ENCODE assay signal across 1 cellular context in genomic region chr3:197960694-197961581, GRCh38.
TF ChIP-seq lines count a peak whose summit lies in the region.

No MANE protein-coding gene starts in this region.

TF ChIP-seq in K562, 482 proteins besides CTCF, POLR2A, EP300 and RAD21 (continued from another document and continues in another):
- TF ChIP-seq, protein P1, sequence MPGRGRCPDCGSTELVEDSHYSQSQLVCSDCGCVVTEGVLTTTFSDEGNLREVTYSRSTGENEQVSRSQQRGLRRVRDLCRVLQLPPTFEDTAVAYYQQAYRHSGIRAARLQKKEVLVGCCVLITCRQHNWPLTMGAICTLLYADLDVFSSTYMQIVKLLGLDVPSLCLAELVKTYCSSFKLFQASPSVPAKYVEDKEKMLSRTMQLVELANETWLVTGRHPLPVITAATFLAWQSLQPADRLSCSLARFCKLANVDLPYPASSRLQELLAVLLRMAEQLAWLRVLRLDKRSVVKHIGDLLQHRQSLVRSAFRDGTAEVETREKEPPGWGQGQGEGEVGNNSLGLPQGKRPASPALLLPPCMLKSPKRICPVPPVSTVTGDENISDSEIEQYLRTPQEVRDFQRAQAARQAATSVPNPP (IDR thresholded peaks at IDR 0.05; ENCODE audit: borderline replicate concordance, insufficient read depth, insufficient read length): no peak
- TF ChIP-seq CCAR2 (IDR thresholded peaks at IDR 0.05; ENCODE audit: low read depth, low read length) (no peak), SMAD1 (IDR thresholded peaks at IDR 0.05; ENCODE audit: low read depth, low read length, partially characterized antibody) (no peak), SNAPC5 (CRISPR knock-in tag; IDR thresholded peaks at IDR 0.05) (no peak), MAFF (IDR thresholded peaks at IDR 0.05; ENCODE audit: low read length) (no peak), MECOM (CRISPR knock-in tag; IDR thresholded peaks at IDR 0.05) (no peak), TSC22D4 (tag; IDR thresholded peaks at IDR 0.05) (no peak), RBFOX2 (IDR thresholded peaks at IDR 0.05; ENCODE audit: low read depth, low read length) (peak; percentile 33; the same call in 1 of the 2 replicates), DDX20 (tag; IDR thresholded peaks at IDR 0.05; ENCODE audit: low read depth) (no peak), STAG1 (CRISPR knock-in tag; IDR thresholded peaks at IDR 0.05; ENCODE audit: borderline replicate concordance) (no peak), HNRNPUL1 (IDR thresholded peaks at IDR 0.05; ENCODE audit: low read length) (no peak), YY1 (IDR thresholded peaks at IDR 0.05; ENCODE audit: borderline replicate concordance in 1 of 3, control insufficient read depth in 1 of 3, extremely low read depth in 1 of 3, insufficient read depth in 3 of 3, insufficient read length in 1 of 3, insufficient replicate concordance in 2 of 3, low read depth in 1 of 3, low read length in 2 of 3) (peak in 1 of 3 experiments; percentile 39), DPF2 (IDR thresholded peaks at IDR 0.05) (peak; percentile 68), HIVEP1 (CRISPR knock-in tag; IDR thresholded peaks at IDR 0.05) (no peak), POLR3A (IDR thresholded peaks at IDR 0.05; ENCODE audit: borderline replicate concordance, extremely low read depth, insufficient read depth, insufficient read length) (no peak), ELF2 (CRISPR knock-in tag; IDR thresholded peaks at IDR 0.05) (no peak), CEBPG (CRISPR knock-in tag; IDR thresholded peaks at IDR 0.05) (peak; percentile 20; the same call in 1 of the 2 replicates), CEBPG (tag; conservative IDR thresholded peaks at IDR 0.05 in 1 of 2, IDR thresholded peaks at IDR 0.05 in 1 of 2) (no peak), ZNF197 (CRISPR knock-in tag; IDR thresholded peaks at IDR 0.05; ENCODE audit: low read depth) (no peak), CHD1 (IDR thresholded peaks at IDR 0.05; ENCODE audit: low read length) (peak; percentile 34), CREM (IDR thresholded peaks at IDR 0.05; ENCODE audit: low read depth) (no peak; the same call in 1 of the 2 replicates), HDAC3 (IDR thresholded peaks at IDR 0.05; ENCODE audit: borderline replicate concordance, partially characterized antibody) (no peak), EP400 (IDR thresholded peaks at IDR 0.05) (peak; percentile 79), ID3 (CRISPR knock-in tag; IDR thresholded peaks at IDR 0.05) (no peak), ID3 (tag; IDR thresholded peaks at IDR 0.05) (no peak), ZNF449 (CRISPR knock-in tag; IDR thresholded peaks at IDR 0.05) (no peak), ZNF644 (tag; IDR thresholded peaks at IDR 0.05; ENCODE audit: low read depth) (no peak), ZNF174 (CRISPR knock-in tag; IDR thresholded peaks at IDR 0.05) (no peak), ZNF311 (CRISPR knock-in tag; IDR thresholded peaks at IDR 0.05) (no peak), RBM17 (IDR thresholded peaks at IDR 0.05; ENCODE audit: borderline replicate concordance, low read depth, low read length) (no peak), FOXA1 (IDR thresholded peaks at IDR 0.05; ENCODE audit: borderline replicate concordance) (no peak), NONO (IDR thresholded peaks at IDR 0.05; ENCODE audit: low read depth in 2 of 2, low read length in 1 of 2) (no peak), HDAC2 (IDR thresholded peaks at IDR 0.05) (no peak), SP2 (IDR thresholded peaks at IDR 0.05; ENCODE audit: extremely low read depth, low read depth, low read length, poor library complexity, severe bottlenecking) (no peak), CBX3 (IDR thresholded peaks at IDR 0.05; ENCODE audit: borderline replicate concordance in 1 of 2, low read length in 2 of 2) (no peak; a peak in 1 of 3 replicates), SMARCC2 (IDR thresholded peaks at IDR 0.05; ENCODE audit: low read depth) (no peak), CBFA2T2 (conservative IDR thresholded peaks at IDR 0.05) (peak; percentile 42), JUNB (CRISPR knock-in tag; conservative IDR thresholded peaks at IDR 0.05) (no peak), ZNF212 (CRISPR knock-in tag; IDR thresholded peaks at IDR 0.05) (no peak), FOSL1 (tag; conservative IDR thresholded peaks at IDR 0.05) (peak; percentile 5; the same call in 1 of the 2 replicates), HNRNPH1 (optimal IDR thresholded peaks at IDR 0.05; ENCODE audit: low read depth, low read length) (no peak), ARID1B (IDR thresholded peaks at IDR 0.05) (peak; percentile 67), ZFP30 (CRISPR knock-in tag; IDR thresholded peaks at IDR 0.05; ENCODE audit: borderline replicate concordance) (no peak)
- TF ChIP-seq, protein P2, sequence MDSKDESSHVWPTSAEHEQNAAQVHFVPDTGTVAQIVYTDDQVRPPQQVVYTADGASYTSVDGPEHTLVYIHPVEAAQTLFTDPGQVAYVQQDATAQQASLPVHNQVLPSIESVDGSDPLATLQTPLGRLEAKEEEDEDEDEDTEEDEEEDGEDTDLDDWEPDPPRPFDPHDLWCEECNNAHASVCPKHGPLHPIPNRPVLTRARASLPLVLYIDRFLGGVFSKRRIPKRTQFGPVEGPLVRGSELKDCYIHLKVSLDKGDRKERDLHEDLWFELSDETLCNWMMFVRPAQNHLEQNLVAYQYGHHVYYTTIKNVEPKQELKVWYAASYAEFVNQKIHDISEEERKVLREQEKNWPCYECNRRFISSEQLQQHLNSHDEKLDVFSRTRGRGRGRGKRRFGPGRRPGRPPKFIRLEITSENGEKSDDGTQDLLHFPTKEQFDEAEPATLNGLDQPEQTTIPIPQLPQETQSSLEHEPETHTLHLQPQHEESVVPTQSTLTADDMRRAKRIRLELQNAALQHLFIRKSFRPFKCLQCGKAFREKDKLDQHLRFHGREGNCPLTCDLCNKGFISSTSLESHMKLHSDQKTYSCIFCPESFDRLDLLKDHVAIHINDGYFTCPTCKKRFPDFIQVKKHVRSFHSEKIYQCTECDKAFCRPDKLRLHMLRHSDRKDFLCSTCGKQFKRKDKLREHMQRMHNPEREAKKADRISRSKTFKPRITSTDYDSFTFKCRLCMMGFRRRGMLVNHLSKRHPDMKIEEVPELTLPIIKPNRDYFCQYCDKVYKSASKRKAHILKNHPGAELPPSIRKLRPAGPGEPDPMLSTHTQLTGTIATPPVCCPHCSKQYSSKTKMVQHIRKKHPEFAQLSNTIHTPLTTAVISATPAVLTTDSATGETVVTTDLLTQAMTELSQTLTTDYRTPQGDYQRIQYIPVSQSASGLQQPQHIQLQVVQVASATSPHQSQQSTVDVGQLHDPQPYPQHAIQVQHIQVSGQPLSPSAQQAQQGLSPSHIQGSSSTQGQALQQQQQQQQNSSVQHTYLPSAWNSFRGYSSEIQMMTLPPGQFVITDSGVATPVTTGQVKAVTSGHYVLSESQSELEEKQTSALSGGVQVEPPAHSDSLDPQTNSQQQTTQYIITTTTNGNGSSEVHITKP (IDR thresholded peaks at IDR 0.05; ENCODE audit: partially characterized antibody): no peak
- TF ChIP-seq, protein P3, sequence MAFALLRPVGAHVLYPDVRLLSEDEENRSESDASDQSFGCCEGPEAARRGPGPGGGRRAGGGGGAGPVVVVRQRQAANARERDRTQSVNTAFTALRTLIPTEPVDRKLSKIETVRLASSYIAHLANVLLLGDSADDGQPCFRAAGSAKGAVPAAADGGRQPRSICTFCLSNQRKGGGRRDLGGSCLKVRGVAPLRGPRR (CRISPR knock-in tag; IDR thresholded peaks at IDR 0.05): no peak
- TF ChIP-seq, protein P4, sequence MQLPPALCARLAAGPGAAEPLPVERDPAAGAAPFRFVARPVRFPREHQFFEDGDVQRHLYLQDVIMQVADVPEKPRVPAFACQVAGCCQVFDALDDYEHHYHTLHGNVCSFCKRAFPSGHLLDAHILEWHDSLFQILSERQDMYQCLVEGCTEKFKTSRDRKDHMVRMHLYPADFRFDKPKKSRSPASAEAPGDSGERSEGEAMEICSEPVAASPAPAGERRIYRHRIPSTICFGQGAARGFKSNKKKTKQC (CRISPR knock-in tag; IDR thresholded peaks at IDR 0.05): no peak
- TF ChIP-seq, protein P5, sequence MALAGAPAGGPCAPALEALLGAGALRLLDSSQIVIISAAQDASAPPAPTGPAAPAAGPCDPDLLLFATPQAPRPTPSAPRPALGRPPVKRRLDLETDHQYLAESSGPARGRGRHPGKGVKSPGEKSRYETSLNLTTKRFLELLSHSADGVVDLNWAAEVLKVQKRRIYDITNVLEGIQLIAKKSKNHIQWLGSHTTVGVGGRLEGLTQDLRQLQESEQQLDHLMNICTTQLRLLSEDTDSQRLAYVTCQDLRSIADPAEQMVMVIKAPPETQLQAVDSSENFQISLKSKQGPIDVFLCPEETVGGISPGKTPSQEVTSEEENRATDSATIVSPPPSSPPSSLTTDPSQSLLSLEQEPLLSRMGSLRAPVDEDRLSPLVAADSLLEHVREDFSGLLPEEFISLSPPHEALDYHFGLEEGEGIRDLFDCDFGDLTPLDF (CRISPR knock-in tag; IDR thresholded peaks at IDR 0.05): no peak
- TF ChIP-seq, protein P6, sequence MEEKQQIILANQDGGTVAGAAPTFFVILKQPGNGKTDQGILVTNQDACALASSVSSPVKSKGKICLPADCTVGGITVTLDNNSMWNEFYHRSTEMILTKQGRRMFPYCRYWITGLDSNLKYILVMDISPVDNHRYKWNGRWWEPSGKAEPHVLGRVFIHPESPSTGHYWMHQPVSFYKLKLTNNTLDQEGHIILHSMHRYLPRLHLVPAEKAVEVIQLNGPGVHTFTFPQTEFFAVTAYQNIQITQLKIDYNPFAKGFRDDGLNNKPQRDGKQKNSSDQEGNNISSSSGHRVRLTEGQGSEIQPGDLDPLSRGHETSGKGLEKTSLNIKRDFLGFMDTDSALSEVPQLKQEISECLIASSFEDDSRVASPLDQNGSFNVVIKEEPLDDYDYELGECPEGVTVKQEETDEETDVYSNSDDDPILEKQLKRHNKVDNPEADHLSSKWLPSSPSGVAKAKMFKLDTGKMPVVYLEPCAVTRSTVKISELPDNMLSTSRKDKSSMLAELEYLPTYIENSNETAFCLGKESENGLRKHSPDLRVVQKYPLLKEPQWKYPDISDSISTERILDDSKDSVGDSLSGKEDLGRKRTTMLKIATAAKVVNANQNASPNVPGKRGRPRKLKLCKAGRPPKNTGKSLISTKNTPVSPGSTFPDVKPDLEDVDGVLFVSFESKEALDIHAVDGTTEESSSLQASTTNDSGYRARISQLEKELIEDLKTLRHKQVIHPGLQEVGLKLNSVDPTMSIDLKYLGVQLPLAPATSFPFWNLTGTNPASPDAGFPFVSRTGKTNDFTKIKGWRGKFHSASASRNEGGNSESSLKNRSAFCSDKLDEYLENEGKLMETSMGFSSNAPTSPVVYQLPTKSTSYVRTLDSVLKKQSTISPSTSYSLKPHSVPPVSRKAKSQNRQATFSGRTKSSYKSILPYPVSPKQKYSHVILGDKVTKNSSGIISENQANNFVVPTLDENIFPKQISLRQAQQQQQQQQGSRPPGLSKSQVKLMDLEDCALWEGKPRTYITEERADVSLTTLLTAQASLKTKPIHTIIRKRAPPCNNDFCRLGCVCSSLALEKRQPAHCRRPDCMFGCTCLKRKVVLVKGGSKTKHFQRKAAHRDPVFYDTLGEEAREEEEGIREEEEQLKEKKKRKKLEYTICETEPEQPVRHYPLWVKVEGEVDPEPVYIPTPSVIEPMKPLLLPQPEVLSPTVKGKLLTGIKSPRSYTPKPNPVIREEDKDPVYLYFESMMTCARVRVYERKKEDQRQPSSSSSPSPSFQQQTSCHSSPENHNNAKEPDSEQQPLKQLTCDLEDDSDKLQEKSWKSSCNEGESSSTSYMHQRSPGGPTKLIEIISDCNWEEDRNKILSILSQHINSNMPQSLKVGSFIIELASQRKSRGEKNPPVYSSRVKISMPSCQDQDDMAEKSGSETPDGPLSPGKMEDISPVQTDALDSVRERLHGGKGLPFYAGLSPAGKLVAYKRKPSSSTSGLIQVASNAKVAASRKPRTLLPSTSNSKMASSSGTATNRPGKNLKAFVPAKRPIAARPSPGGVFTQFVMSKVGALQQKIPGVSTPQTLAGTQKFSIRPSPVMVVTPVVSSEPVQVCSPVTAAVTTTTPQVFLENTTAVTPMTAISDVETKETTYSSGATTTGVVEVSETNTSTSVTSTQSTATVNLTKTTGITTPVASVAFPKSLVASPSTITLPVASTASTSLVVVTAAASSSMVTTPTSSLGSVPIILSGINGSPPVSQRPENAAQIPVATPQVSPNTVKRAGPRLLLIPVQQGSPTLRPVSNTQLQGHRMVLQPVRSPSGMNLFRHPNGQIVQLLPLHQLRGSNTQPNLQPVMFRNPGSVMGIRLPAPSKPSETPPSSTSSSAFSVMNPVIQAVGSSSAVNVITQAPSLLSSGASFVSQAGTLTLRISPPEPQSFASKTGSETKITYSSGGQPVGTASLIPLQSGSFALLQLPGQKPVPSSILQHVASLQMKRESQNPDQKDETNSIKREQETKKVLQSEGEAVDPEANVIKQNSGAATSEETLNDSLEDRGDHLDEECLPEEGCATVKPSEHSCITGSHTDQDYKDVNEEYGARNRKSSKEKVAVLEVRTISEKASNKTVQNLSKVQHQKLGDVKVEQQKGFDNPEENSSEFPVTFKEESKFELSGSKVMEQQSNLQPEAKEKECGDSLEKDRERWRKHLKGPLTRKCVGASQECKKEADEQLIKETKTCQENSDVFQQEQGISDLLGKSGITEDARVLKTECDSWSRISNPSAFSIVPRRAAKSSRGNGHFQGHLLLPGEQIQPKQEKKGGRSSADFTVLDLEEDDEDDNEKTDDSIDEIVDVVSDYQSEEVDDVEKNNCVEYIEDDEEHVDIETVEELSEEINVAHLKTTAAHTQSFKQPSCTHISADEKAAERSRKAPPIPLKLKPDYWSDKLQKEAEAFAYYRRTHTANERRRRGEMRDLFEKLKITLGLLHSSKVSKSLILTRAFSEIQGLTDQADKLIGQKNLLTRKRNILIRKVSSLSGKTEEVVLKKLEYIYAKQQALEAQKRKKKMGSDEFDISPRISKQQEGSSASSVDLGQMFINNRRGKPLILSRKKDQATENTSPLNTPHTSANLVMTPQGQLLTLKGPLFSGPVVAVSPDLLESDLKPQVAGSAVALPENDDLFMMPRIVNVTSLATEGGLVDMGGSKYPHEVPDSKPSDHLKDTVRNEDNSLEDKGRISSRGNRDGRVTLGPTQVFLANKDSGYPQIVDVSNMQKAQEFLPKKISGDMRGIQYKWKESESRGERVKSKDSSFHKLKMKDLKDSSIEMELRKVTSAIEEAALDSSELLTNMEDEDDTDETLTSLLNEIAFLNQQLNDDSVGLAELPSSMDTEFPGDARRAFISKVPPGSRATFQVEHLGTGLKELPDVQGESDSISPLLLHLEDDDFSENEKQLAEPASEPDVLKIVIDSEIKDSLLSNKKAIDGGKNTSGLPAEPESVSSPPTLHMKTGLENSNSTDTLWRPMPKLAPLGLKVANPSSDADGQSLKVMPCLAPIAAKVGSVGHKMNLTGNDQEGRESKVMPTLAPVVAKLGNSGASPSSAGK (IDR thresholded peaks at IDR 0.05): peak; percentile 96
